ENCODE assay signal across 1 cellular context in the genomic region with DNA sequence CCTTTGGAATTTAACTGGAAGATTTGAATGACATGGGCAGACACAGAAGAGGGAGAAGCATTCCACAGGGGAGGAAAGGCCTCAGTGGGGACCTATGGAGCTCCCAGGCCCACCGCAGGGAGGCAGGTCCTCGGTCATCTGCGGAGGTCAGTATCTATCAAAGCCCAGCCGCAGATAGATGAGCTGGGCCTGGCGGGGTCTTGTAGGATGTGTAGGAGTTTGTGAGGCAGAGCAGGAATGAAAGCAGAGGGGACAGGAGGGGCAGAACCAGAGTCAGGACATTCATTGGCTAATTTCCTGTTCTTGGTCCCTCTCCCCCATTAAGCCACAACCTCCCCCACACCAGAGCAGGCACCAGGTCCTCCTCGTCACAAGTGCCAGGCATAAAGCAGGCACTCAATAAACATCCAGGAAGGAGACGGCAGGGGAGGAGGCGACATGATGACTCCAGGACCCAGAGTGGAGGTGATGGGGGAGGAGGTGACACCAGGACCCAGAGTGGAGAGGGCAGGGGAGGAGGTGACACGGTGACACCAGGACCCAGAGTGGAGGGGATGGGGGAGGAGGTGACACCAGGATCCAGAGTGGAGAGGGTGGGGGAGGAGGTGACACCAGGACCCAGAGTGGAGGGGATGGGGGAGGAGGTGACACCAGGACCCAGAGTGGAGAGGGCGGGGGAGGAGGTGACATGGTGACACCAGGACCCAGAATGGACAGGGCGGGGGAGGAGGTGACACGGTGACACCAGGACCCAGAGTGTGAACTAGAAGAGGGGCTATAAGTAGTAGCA.
TF ChIP-seq lines count a peak whose summit lies in the region.

No MANE protein-coding gene starts in this region.

TF ChIP-seq in GM23338, 12 proteins besides CTCF, POLR2A, EP300 and RAD21 (continued from another document):
- TF ChIP-seq, protein P1, sequence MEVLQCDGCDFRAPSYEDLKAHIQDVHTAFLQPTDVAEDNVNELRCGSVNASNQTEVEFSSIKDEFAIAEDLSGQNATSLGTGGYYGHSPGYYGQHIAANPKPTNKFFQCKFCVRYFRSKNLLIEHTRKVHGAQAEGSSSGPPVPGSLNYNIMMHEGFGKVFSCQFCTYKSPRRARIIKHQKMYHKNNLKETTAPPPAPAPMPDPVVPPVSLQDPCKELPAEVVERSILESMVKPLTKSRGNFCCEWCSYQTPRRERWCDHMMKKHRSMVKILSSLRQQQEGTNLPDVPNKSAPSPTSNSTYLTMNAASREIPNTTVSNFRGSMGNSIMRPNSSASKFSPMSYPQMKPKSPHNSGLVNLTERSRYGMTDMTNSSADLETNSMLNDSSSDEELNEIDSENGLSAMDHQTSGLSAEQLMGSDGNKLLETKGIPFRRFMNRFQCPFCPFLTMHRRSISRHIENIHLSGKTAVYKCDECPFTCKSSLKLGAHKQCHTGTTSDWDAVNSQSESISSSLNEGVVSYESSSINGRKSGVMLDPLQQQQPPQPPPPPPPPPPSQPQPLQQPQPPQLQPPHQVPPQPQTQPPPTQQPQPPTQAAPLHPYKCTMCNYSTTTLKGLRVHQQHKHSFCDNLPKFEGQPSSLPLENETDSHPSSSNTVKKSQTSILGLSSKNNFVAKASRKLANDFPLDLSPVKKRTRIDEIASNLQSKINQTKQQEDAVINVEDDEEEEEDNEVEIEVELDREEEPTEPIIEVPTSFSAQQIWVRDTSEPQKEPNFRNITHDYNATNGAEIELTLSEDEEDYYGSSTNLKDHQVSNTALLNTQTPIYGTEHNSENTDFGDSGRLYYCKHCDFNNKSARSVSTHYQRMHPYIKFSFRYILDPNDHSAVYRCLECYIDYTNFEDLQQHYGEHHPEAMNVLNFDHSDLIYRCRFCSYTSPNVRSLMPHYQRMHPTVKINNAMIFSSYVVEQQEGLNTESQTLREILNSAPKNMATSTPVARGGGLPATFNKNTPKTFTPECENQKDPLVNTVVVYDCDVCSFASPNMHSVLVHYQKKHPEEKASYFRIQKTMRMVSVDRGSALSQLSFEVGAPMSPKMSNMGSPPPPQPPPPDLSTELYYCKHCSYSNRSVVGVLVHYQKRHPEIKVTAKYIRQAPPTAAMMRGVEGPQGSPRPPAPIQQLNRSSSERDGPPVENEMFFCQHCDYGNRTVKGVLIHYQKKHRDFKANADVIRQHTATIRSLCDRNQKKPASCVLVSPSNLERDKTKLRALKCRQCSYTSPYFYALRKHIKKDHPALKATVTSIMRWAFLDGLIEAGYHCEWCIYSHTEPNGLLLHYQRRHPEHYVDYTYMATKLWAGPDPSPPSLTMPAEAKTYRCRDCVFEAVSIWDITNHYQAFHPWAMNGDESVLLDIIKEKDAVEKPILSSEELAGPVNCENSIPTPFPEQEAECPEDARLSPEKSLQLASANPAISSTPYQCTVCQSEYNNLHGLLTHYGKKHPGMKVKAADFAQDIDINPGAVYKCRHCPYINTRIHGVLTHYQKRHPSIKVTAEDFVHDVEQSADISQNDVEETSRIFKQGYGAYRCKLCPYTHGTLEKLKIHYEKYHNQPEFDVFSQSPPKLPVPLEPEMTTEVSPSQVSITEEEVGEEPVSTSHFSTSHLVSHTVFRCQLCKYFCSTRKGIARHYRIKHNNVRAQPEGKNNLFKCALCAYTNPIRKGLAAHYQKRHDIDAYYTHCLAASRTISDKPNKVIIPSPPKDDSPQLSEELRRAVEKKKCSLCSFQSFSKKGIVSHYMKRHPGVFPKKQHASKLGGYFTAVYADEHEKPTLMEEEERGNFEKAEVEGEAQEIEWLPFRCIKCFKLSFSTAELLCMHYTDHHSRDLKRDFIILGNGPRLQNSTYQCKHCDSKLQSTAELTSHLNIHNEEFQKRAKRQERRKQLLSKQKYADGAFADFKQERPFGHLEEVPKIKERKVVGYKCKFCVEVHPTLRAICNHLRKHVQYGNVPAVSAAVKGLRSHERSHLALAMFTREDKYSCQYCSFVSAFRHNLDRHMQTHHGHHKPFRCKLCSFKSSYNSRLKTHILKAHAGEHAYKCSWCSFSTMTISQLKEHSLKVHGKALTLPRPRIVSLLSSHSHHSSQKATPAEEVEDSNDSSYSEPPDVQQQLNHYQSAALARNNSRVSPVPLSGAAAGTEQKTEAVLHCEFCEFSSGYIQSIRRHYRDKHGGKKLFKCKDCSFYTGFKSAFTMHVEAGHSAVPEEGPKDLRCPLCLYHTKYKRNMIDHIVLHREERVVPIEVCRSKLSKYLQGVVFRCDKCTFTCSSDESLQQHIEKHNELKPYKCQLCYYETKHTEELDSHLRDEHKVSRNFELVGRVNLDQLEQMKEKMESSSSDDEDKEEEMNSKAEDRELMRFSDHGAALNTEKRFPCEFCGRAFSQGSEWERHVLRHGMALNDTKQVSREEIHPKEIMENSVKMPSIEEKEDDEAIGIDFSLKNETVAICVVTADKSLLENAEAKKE (CRISPR knock-in tag; IDR thresholded peaks at IDR 0.05): no peak
- TF ChIP-seq EZH2 (IDR thresholded peaks at IDR 0.05; ENCODE audit: low read depth, unreplicated experiment) (no peak), POLR2AphosphoS5 (IDR thresholded peaks at IDR 0.05; ENCODE audit: low read depth) (no peak), STAT1 (IDR thresholded peaks at IDR 0.05; ENCODE audit: unreplicated experiment) (no peak)
- TF ChIP-seq, protein P2, sequence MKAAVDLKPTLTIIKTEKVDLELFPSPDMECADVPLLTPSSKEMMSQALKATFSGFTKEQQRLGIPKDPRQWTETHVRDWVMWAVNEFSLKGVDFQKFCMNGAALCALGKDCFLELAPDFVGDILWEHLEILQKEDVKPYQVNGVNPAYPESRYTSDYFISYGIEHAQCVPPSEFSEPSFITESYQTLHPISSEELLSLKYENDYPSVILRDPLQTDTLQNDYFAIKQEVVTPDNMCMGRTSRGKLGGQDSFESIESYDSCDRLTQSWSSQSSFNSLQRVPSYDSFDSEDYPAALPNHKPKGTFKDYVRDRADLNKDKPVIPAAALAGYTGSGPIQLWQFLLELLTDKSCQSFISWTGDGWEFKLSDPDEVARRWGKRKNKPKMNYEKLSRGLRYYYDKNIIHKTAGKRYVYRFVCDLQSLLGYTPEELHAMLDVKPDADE (IDR thresholded peaks at IDR 0.05): no peak
